25 cellular contexts compared by ENCODE assay signal in the genomic region with DNA sequence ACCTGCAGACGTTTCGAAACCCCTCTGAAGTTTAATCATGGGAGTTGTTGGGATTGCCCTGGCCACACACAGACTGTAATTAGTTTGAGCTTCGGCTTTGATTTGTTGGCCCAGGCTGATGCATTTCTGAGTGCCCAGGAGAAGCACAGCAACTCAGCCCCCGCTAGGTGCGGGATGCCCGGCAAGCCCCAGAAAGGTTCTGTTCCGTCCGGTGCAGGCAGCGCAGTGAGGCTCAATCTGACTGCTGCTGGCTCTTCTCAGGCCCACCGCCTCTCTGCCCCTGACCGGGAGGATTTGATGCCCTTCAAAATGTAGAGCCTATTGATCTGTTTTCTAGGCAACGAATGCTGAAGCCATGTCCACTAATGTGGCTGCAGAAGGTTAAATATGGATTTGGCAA.
"Had no signal": no experiment of that assay in that cellular context is flagged by ENCODE, and none has a peak within 500 bp of the region (broad histone marks: within the 10 kb centered on the region; RNA-seq: fewer than 3 reads in every experiment).

No MANE protein-coding gene starts in this region.

- H3K9me3 ChIP-seq: left ventricle myocardium inferior, right atrium auricular region, right lobe of liver, tibial nerve, uterus had no signal

- H3K4me1 Mint-ChIP-seq: natural killer cell; stimulated activated naive CD8-positive, alpha-beta T cell treated with anti-CD3 and anti-CD28 coated beads, Interleukin-15, amount 100 ng/mL, for 72 hours had no signal

- H3K27ac ChIP-seq: hepatocyte, left ventricle myocardium inferior, parathyroid adenoma, right atrium auricular region, right lobe of liver, tibial nerve, uterus had no signal

- H3K4me3 Mint-ChIP-seq: mesothelial cell of epicardium; naive B cell; natural killer cell; nephron progenitor cell; stimulated activated memory B cell treated with anti-CD40 and anti-IgM and Interleukin-4, amounts not matched to agents 10 μg/mL and 1 μg/mL and 100 μg/mL, for 72 hours; stimulated activated naive CD8-positive, alpha-beta T cell treated with anti-CD3 and anti-CD28 coated beads, Interleukin-15, amount 100 ng/mL, for 72 hours; type B pancreatic cell had no signal

- H3K9ac ChIP-seq: parathyroid adenoma had no signal

- H3K4me1 ChIP-seq: left ventricle myocardium inferior, right atrium auricular region, right lobe of liver, tibial nerve, uterus had no signal

- H3K36me3 ChIP-seq: left ventricle myocardium inferior, right atrium auricular region, right lobe of liver, tibial nerve, uterus had no signal

- H2AFZ ChIP-seq: hepatocyte, parathyroid adenoma had no signal

- H3K4me3 ChIP-seq: hepatocyte, left ventricle myocardium inferior, lung, right atrium auricular region, right lobe of liver, smooth muscle cell, tibial nerve, uterus had no signal

- DNase-seq: islet precursor cell; left ventricle myocardium inferior; mesendoderm; naive B cell; natural killer cell; nephron progenitor cell; occipital lobe; right lobe of liver; stimulated activated CD4-positive, alpha-beta T cell treated with anti-CD3 and anti-CD28 coated beads, Interleukin-1b, Interleukin-23, amount 100 ng/mL, for 48 hours; stimulated activated CD4-positive, alpha-beta T cell treated with anti-CD3 and anti-CD28 coated beads, Interleukin-2, amount 100 ng/mL, for 48 hours; stimulated activated CD4-positive, alpha-beta T cell treated with anti-CD3 and anti-CD28 coated beads, Interleukin-4, amount 100 ng/mL, for 4 hours; stimulated activated CD8-positive, alpha-beta memory T cell treated with anti-CD3 and anti-CD28 coated beads, Interleukin-4, amount 100 ng/mL, for 48 hours; stimulated activated naive CD4-positive, alpha-beta T cell treated with Interleukin-2 at 50 U/mL for 16 hours; stimulated activated naive CD8-positive, alpha-beta T cell treated with anti-CD3 and anti-CD28 coated beads, Interleukin-15, amount 100 ng/mL, for 72 hours; substantia nigra; uterus had no signal

- ATAC-seq: natural killer cell; right lobe of liver; stimulated activated memory B cell treated with anti-CD40 and anti-IgM and Interleukin-4, amounts not matched to agents 10 μg/mL and 1 μg/mL and 100 μg/mL, for 72 hours; stimulated activated naive CD8-positive, alpha-beta T cell treated with anti-CD3 and anti-CD28 coated beads, Interleukin-15, amount 100 ng/mL, for 72 hours had no signal

- H3K27ac Mint-ChIP-seq: mesothelial cell of epicardium; natural killer cell; nephron progenitor cell; stimulated activated memory B cell treated with anti-CD40 and anti-IgM and Interleukin-4, amounts not matched to agents 10 μg/mL and 1 μg/mL and 100 μg/mL, for 72 hours; stimulated activated naive CD8-positive, alpha-beta T cell treated with anti-CD3 and anti-CD28 coated beads, Interleukin-15, amount 100 ng/mL, for 72 hours; type B pancreatic cell had no signal

- H3K27me3 Mint-ChIP-seq: naive B cell; stimulated activated memory B cell treated with anti-CD40 and anti-IgM and Interleukin-4, amounts not matched to agents 10 μg/mL and 1 μg/mL and 100 μg/mL, for 72 hours; stimulated activated naive CD8-positive, alpha-beta T cell treated with anti-CD3 and anti-CD28 coated beads, Interleukin-15, amount 100 ng/mL, for 72 hours; type B pancreatic cell had no signal

- H3K27me3 ChIP-seq: hepatocyte, right atrium auricular region, right lobe of liver, tibial nerve, uterus had no signal

- H3K79me2 ChIP-seq: hepatocyte, parathyroid adenoma had no signal

- H3K4me2 ChIP-seq: smooth muscle cell had no signal

- H3K9me3 Mint-ChIP-seq: mesothelial cell of epicardium; nephron progenitor cell; stimulated activated memory B cell treated with anti-CD40 and anti-IgM and Interleukin-4, amounts not matched to agents 10 μg/mL and 1 μg/mL and 100 μg/mL, for 72 hours; type B pancreatic cell had no signal

- H3K36me3 Mint-ChIP-seq: mesothelial cell of epicardium; natural killer cell; stimulated activated memory B cell treated with anti-CD40 and anti-IgM and Interleukin-4, amounts not matched to agents 10 μg/mL and 1 μg/mL and 100 μg/mL, for 72 hours; type B pancreatic cell had no signal
